ENCODE assay signal across 9 cellular contexts in the genomic region with DNA sequence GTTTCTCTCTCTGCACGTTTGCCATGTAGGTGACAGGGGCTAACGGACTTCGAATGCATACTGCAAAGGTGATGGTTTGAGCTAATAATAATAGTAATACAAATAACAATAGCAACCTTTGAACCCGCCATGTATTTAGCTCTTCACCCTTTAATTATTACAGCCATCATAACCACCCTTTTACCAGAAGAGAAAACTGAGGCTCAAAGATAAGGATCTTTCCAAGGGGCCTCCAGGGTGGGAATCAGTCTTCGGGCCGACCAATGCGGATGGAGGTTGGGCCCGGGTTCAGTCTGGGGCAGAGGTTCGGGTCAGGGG. TPM values are rescaled to one million over a fixed set of nuclear protein-coding genes. Genes with fewer than 3 reads are reported as not detected.
DNase-seq lines count a peak whose midpoint lies in the region; ATAC-seq, FAIRE-seq and TF ChIP-seq lines count a peak whose summit lies in the region.
"Had no signal": no experiment of that assay in that cellular context is flagged by ENCODE, and none has a peak within 500 bp of the region (broad histone marks: within the 10 kb centered on the region; RNA-seq: fewer than 3 reads in every experiment).

No MANE protein-coding gene starts in this region.

- H3K27ac ChIP-seq in SK-N-SH (ENCODE audit: low read depth in 2 of 2, low read length in 1 of 2), result peak overlapping the region; percentile 25 to 63; a peak in 3 of 4 replicates
- peak overlapping the region; percentile 62 for H3K27ac ChIP-seq in keratinocyte (ENCODE audit: control insufficient read depth, insufficient read depth, low read length)
- no peak overlapping the region for H3K27ac ChIP-seq in subcutaneous abdominal adipose tissue (ENCODE audit: low read depth, low read length)

- no peak for TF ChIP-seq EP300 in SK-N-SH (IDR thresholded peaks at IDR 0.05; ENCODE audit: borderline replicate concordance in 1 of 2, low read depth in 1 of 2, low read length in 1 of 2)

- H3K36me3 Mint-ChIP-seq in activated T-helper 2 cell treated with anti-CD3 and anti-CD28 coated beads, Interferon-gamma antibody, Interleukin-2, Interleukin-4, amounts not matched to agents 10 μg/mL and 5 μg/mL and 100 μg/mL, durations not matched to agents 14 hours and 24 hours and 36 hours (ENCODE audit: low read depth), result peaks cover 21% of the 10 kb centered on the region

- peaks cover 30% of the 10 kb centered on the region for H3K79me2 ChIP-seq in SK-N-SH (ENCODE audit: insufficient read depth)
- peaks cover 20% of the 10 kb centered on the region for H3K79me2 ChIP-seq in keratinocyte (ENCODE audit: control insufficient read depth, insufficient read depth, low read length)

- no peaks in the 10 kb centered on the region for H3K9me3 Mint-ChIP-seq in activated T-helper 2 cell treated with anti-CD3 and anti-CD28 coated beads, Interferon-gamma antibody, Interleukin-2, Interleukin-4, amounts not matched to agents 10 μg/mL and 5 μg/mL and 100 μg/mL, durations not matched to agents 14 hours and 24 hours and 36 hours

- peak overlapping the region; percentile 98 for H3K4me2 ChIP-seq in SK-N-SH
- H3K4me2 ChIP-seq in keratinocyte (ENCODE audit: control insufficient read depth, extremely low read depth, insufficient read depth, low read depth, low read length), result peak overlapping the region; percentile 88

- no peak for FAIRE-seq in keratinocyte (lab: Jason Lieb, UNC)
- no peak for FAIRE-seq in GM19239 (lab: Jason Lieb, UNC)
- FAIRE-seq: A204.1 had no signal

- peaks cover 0 to 14% of the 10 kb centered on the region in 2 experiments; a peak in 2 of 4 replicates for H3K4me1 ChIP-seq in SK-N-SH (ENCODE audit: control insufficient read depth in 1 of 2, insufficient read depth in 2 of 2, low read depth in 1 of 2, low read length in 1 of 2)
- peaks cover 34% of the 10 kb centered on the region for H3K4me1 ChIP-seq in keratinocyte (ENCODE audit: control insufficient read depth, extremely low read depth, insufficient read depth, low read length)
- peaks cover 4 to 22% (median 18%) of the 10 kb centered on the region in 5 donors for H3K4me1 ChIP-seq in subcutaneous abdominal adipose tissue (ENCODE audit: control insufficient read depth in 5 of 5, insufficient read depth in 5 of 5, low read length in 5 of 5)

- TF ChIP-seq CTCF in SK-N-SH (IDR thresholded peaks at IDR 0.05) (no peak), keratinocyte (optimal IDR thresholded peaks at IDR 0.05 in 1 of 3, IDR thresholded peaks at IDR 0.05 in 1 of 3, conservative IDR thresholded peaks at IDR 0.05 in 1 of 3; ENCODE audit: extremely low read depth in 1 of 3, insufficient read depth in 2 of 3, low read length in 3 of 3) (no peak)

- DNase-seq in SK-N-SH (no peak), keratinocyte (ENCODE audit: low read depth, low spot score) (no peak), GM19239 (ENCODE audit: insufficient read length, low spot score) (no peak), HuH-7.5 (ENCODE audit: low spot score) (no peak)
- DNase-seq in activated T-helper 2 cell treated with anti-CD3 and anti-CD28 coated beads, Interferon-gamma antibody, Interleukin-2, Interleukin-4, amounts not matched to agents 10 μg/mL and 5 μg/mL and 100 μg/mL, durations not matched to agents 14 hours and 24 hours and 36 hours (ENCODE audit: low spot score), result no peak

- H3K27ac Mint-ChIP-seq in activated T-helper 2 cell treated with anti-CD3 and anti-CD28 coated beads, Interferon-gamma antibody, Interleukin-2, Interleukin-4, amounts not matched to agents 10 μg/mL and 5 μg/mL and 100 μg/mL, durations not matched to agents 14 hours and 24 hours and 36 hours, result peak overlapping the region; percentile 80

- H3K36me3 ChIP-seq in SK-N-SH (replicated peaks in 1 of 2; ENCODE audit: control insufficient read depth in 1 of 2, insufficient read depth in 2 of 2, low read length in 1 of 2) (peaks cover 2 to 4% of the 10 kb centered on the region in 2 experiments), keratinocyte (ENCODE audit: control insufficient read depth in 2 of 2, extremely low read depth in 1 of 2, insufficient read depth in 2 of 2, low read length in 2 of 2) (peaks cover 0 to 5% of the 10 kb centered on the region in 2 experiments), subcutaneous abdominal adipose tissue (ENCODE audit: control insufficient read depth in 5 of 5, insufficient read depth in 5 of 5, low read length in 5 of 5) (peaks cover 0 to 13% (median 5%) of the 10 kb centered on the region in 5 donors)

- H3K9me1 ChIP-seq in keratinocyte (ENCODE audit: control insufficient read depth, extremely low read depth, insufficient read depth, low read length), result no peaks in the 10 kb centered on the region

- TF ChIP-seq RAD21 in SK-N-SH (IDR thresholded peaks at IDR 0.05; ENCODE audit: low read length), result no peak

- H3F3A ChIP-seq in SK-N-SH (replicated peaks; ENCODE audit: insufficient read depth), result no peaks in the 10 kb centered on the region

- peak overlapping the region; percentile 65 to 99 for H3K4me3 ChIP-seq in SK-N-SH (ENCODE audit: low read depth in 2 of 2, low read length in 1 of 2)
- H3K4me3 ChIP-seq in keratinocyte (ENCODE audit: control insufficient read depth in 2 of 3, extremely low read depth in 1 of 3, insufficient read depth in 2 of 3, low read depth in 1 of 3, low read length in 3 of 3), result peak overlapping the region; percentile 85 to 100 (median 94)
- H3K4me3 ChIP-seq in subcutaneous abdominal adipose tissue (ENCODE audit: low read depth in 1 of 5, low read length in 5 of 5), result peak overlapping the region; percentile 75 to 87 (median 86)

- dilution Hi-C loops in keratinocyte (cut with MboI; ENCODE audit: extremely low pct_ligation_motif_present, low sequenced_read_pairs), result no loop called here

- CTCF ChIA-PET in SK-N-SH (lab: Yijun Ruan, JAX), result interaction anchor here (0.6 to 7.7 kb wide), 40 partner anchors 10 to 329 kb away, joined by 3 to 61 read pairs (median 4); partner anchors contain the start of gene JADE2

- POLR2A ChIA-PET in SK-N-SH (lab: Yijun Ruan, JAX), result interaction anchor here (0.6 to 2.0 kb wide), 16 partner anchors 8 to 176 kb away, joined by 3 to 8 read pairs (median 4); partner anchors contain the start of genes JADE2 and UBE2B

- H3K4me1 Mint-ChIP-seq in activated T-helper 2 cell treated with anti-CD3 and anti-CD28 coated beads, Interferon-gamma antibody, Interleukin-2, Interleukin-4, amounts not matched to agents 10 μg/mL and 5 μg/mL and 100 μg/mL, durations not matched to agents 14 hours and 24 hours and 36 hours (ENCODE audit: low read depth), result peaks cover 25% of the 10 kb centered on the region

- H3K9me2 ChIP-seq in SK-N-SH, result no peaks in the 10 kb centered on the region

- no peaks in the 10 kb centered on the region for H3K9me3 ChIP-seq in SK-N-SH
- no peaks in the 10 kb centered on the region for H3K9me3 ChIP-seq in keratinocyte (ENCODE audit: control insufficient read depth, low read depth, low read length)
- no peaks in the 10 kb centered on the region for H3K9me3 ChIP-seq in subcutaneous abdominal adipose tissue (ENCODE audit: control insufficient read depth in 5 of 5, low read length in 5 of 5)

- H4K20me1 ChIP-seq in SK-N-SH (ENCODE audit: insufficient read depth) (no peaks in the 10 kb centered on the region), keratinocyte (ENCODE audit: control insufficient read depth, extremely low read depth, insufficient read depth, low read length) (no peaks in the 10 kb centered on the region)

- no peaks in the 10 kb centered on the region for H3K27me3 Mint-ChIP-seq in activated T-helper 2 cell treated with anti-CD3 and anti-CD28 coated beads, Interferon-gamma antibody, Interleukin-2, Interleukin-4, amounts not matched to agents 10 μg/mL and 5 μg/mL and 100 μg/mL, durations not matched to agents 14 hours and 24 hours and 36 hours (ENCODE audit: low read depth)

- 4% methylated on average over 8 of the region's 9 CpGs for WGBS in SK-N-SH (ENCODE audit: low lambda C conversion rate)

- ATAC-seq in SK-N-SH treated with all-trans-retinoic acid at 6 μM for 48 hours, result no peak
- no peak for ATAC-seq in HG03354 (IDR thresholded peaks at IDR 0.05; ENCODE audit: poor library complexity, severe bottlenecking, unreplicated experiment)

- peak overlapping the region; percentile 87 for H3K9ac ChIP-seq in SK-N-SH
- peak overlapping the region; percentile 86 for H3K9ac ChIP-seq in keratinocyte (ENCODE audit: control insufficient read depth, extremely low read depth, insufficient read depth, low read length)
- peak overlapping the region; percentile 73 to 90 (median 84) for H3K9ac ChIP-seq in subcutaneous abdominal adipose tissue (ENCODE audit: low read length in 5 of 5)

- H3K27me3 ChIP-seq in SK-N-SH (ENCODE audit: insufficient read depth) (no peaks in the 10 kb centered on the region), keratinocyte (ENCODE audit: control insufficient read depth, extremely low read depth, insufficient read depth, low read length) (no peaks in the 10 kb centered on the region), subcutaneous abdominal adipose tissue (ENCODE audit: control insufficient read depth in 5 of 5, insufficient read depth in 4 of 5, low read length in 5 of 5) (no peaks in the 10 kb centered on the region)

- peak overlapping the region; percentile 92 for H3K4me3 Mint-ChIP-seq in activated T-helper 2 cell treated with anti-CD3 and anti-CD28 coated beads, Interferon-gamma antibody, Interleukin-2, Interleukin-4, amounts not matched to agents 10 μg/mL and 5 μg/mL and 100 μg/mL, durations not matched to agents 14 hours and 24 hours and 36 hours (ENCODE audit: low read depth)

- intact Hi-C loops in activated T-helper 2 cell treated with anti-CD3 and anti-CD28 coated beads, Interferon-gamma antibody, Interleukin-2, Interleukin-4, amounts not matched to agents 10 μg/mL and 5 μg/mL and 100 μg/mL, durations not matched to agents 14 hours and 24 hours and 36 hours (cut with micrococcal nuclease), result loop anchor here (1.0 to 2.0 kb wide), 5 partner anchors 26 to 348 kb away; partner anchors contain the start of genes DDX46, JADE2 and UBE2B

- H2AFZ ChIP-seq in SK-N-SH (ENCODE audit: low read depth), result peak overlapping the region; percentile 91
- H2AFZ ChIP-seq in keratinocyte (ENCODE audit: control insufficient read depth, low read length), result peak overlapping the region; percentile 74

RNA-seq across cellular contexts. Expression of gene CDKN2AIPNL, which starts 0.5 kb away (rescaled TPM):
- polyA plus RNA-seq in SK-N-SH (2012; rRNA removed) (23.3 and 29.4 TPM in 2 replicates), keratinocyte (17.4 to 28.4 TPM (median 22.2 TPM) in 3 replicates)
- polyA plus RNA-seq in SK-N-SH (2012; cell fraction: cytosol; rRNA removed), result 32.0 and 35.5 TPM in 2 replicates
- polyA plus RNA-seq in SK-N-SH (2012; cell fraction: nucleus; rRNA removed), result 7.2 and 10.1 TPM in 2 replicates
- total RNA-seq in activated T-helper 2 cell treated with anti-CD3 and anti-CD28 coated beads, Interferon-gamma antibody, Interleukin-2, Interleukin-4, amounts not matched to agents 10 μg/mL and 5 μg/mL and 100 μg/mL, durations not matched to agents 14 hours and 24 hours and 36 hours, result 34.5 and 37.8 TPM in 2 replicates
- polyA plus RNA-seq in keratinocyte (2011; ENCODE audit: low read depth), result 7.3 TPM
- polyA plus RNA-seq in keratinocyte (2011; cell fraction: cytosol; rRNA removed), result 21.3 and 24.9 TPM in 2 replicates
- 3.8 and 5.3 TPM in 2 replicates for polyA plus RNA-seq in keratinocyte (2011; cell fraction: nucleus; rRNA removed)
- 12.3 and 24.7 TPM in 2 replicates for polyA plus RNA-seq in keratinocyte (2012; ENCODE audit: low replicate concordance)
- polyA minus RNA-seq in keratinocyte, result 5.7 to 6.4 TPM (median 6.2 TPM) in 3 replicates
- polyA minus RNA-seq in keratinocyte (2011; cell fraction: cytosol; rRNA and poly(A)+ RNA removed), result 16.5 TPM
- polyA minus RNA-seq in keratinocyte (2011; cell fraction: nucleus; rRNA and poly(A)+ RNA removed), result 0.84 and 2.2 TPM in 2 replicates

RNA-seq across cellular contexts. Expression of gene UBE2B, which starts 39.8 kb away (rescaled TPM):
- polyA plus RNA-seq in SK-N-SH (2012; rRNA removed), result 24.3 and 28.0 TPM in 2 replicates
- polyA plus RNA-seq in SK-N-SH (2012; cell fraction: cytosol; rRNA removed), result 38.9 and 58.5 TPM in 2 replicates
- polyA plus RNA-seq in SK-N-SH (2012; cell fraction: nucleus; rRNA removed), result 12.3 and 29.5 TPM in 2 replicates
- total RNA-seq in activated T-helper 2 cell treated with anti-CD3 and anti-CD28 coated beads, Interferon-gamma antibody, Interleukin-2, Interleukin-4, amounts not matched to agents 10 μg/mL and 5 μg/mL and 100 μg/mL, durations not matched to agents 14 hours and 24 hours and 36 hours, result 97.2 and 97.5 TPM in 2 replicates
- 31.7 to 73.5 TPM (median 39.3 TPM) in 3 replicates for polyA plus RNA-seq in keratinocyte
- polyA plus RNA-seq in keratinocyte (2011; ENCODE audit: low read depth), result 67.6 TPM
- polyA plus RNA-seq in keratinocyte (2011; cell fraction: cytosol; rRNA removed), result 55.5 and 107 TPM in 2 replicates
- polyA plus RNA-seq in keratinocyte (2011; cell fraction: nucleus; rRNA removed), result 35.3 and 58.3 TPM in 2 replicates
- polyA plus RNA-seq in keratinocyte (2012; ENCODE audit: low replicate concordance), result 60.1 and 182 TPM in 2 replicates
- 9.5 to 21.0 TPM (median 11.4 TPM) in 3 replicates for polyA minus RNA-seq in keratinocyte
- polyA minus RNA-seq in keratinocyte (2011; cell fraction: cytosol; rRNA and poly(A)+ RNA removed), result 25.3 TPM
- 9.6 and 13.4 TPM in 2 replicates for polyA minus RNA-seq in keratinocyte (2011; cell fraction: nucleus; rRNA and poly(A)+ RNA removed)

RNA-seq across cellular contexts. Expression of gene CDKL3, which starts 44.2 kb away (rescaled TPM):
- 1.4 and 1.9 TPM in 2 replicates for polyA plus RNA-seq in SK-N-SH (2012; rRNA removed)
- 1.8 and 3.3 TPM in 2 replicates for polyA plus RNA-seq in SK-N-SH (2012; cell fraction: cytosol; rRNA removed)
- 2.2 and 3.4 TPM in 2 replicates for polyA plus RNA-seq in SK-N-SH (2012; cell fraction: nucleus; rRNA removed)
- total RNA-seq in activated T-helper 2 cell treated with anti-CD3 and anti-CD28 coated beads, Interferon-gamma antibody, Interleukin-2, Interleukin-4, amounts not matched to agents 10 μg/mL and 5 μg/mL and 100 μg/mL, durations not matched to agents 14 hours and 24 hours and 36 hours, result 1.1 and 1.3 TPM in 2 replicates
- 0.45 to 1.7 TPM (median 1.6 TPM) in 3 replicates for polyA plus RNA-seq in keratinocyte
- 2.6 TPM for polyA plus RNA-seq in keratinocyte (2011; ENCODE audit: low read depth)
- polyA plus RNA-seq in keratinocyte (2011; cell fraction: cytosol; rRNA removed), result 1.1 and 1.4 TPM in 2 replicates
- 1.3 and 1.4 TPM in 2 replicates for polyA plus RNA-seq in keratinocyte (2011; cell fraction: nucleus; rRNA removed)
- polyA plus RNA-seq in keratinocyte (2012; ENCODE audit: low replicate concordance), result 1.2 and 2.4 TPM in 2 replicates
- not detected in 3 replicates for polyA minus RNA-seq in keratinocyte
- not detected for polyA minus RNA-seq in keratinocyte (2011; cell fraction: cytosol; rRNA and poly(A)+ RNA removed)
- 0.63 TPM in 1 of 2 replicates, not detected in the other for polyA minus RNA-seq in keratinocyte (2011; cell fraction: nucleus; rRNA and poly(A)+ RNA removed)
